Comparison of ENCODE assay signal across 9 cellular contexts in the genomic region with DNA sequence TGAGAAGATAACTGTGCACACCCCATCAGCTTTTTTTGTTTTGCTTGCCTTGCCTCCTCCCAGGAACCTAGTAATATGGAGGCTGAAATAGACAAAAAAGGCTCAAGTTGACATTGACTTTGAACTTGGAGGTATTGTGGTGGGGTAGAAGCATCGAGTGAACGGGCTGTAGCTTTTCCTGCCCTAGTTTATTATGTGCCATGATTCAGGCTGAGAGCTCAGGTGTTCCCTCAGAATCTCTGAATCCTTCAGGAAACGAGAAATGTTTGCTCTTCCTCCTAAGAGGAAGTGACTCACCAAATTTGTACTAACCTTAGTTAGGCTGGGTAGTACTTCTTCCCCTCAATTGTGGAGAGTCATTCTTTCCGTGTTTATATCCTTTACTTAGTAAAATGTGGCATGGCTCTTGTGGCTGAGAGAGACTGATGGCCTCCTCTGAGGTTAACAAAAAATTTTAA.
DNase-seq lines count a peak whose midpoint lies in the region; ATAC-seq and TF ChIP-seq lines count a peak whose summit lies in the region.
"Had no signal": no experiment of that assay in that cellular context is flagged by ENCODE, and none has a peak within 500 bp of the region (broad histone marks: within the 10 kb centered on the region; RNA-seq: fewer than 3 reads in every experiment).

No MANE protein-coding gene starts in this region.

- H3K27ac ChIP-seq in Peyer's patch, result peak overlapping the region in 3 of 4 donors; percentile 53 to 72 (median 61)
- peak overlapping the region in 7 of 8 donors; percentile 22 to 75 (median 58) for H3K27ac ChIP-seq in spleen

- no peaks in the 10 kb centered on the region for H3K36me3 Mint-ChIP-seq in activated CD4-positive, alpha-beta T cell treated with anti-CD3 and anti-CD28 coated beads, Interleukin-2, amount 10 ng/mL, durations not matched to agents 24 days and 14 days (ENCODE audit: low read depth)

- no peaks in the 10 kb centered on the region for H3K36me3 ChIP-seq in Peyer's patch
- H3K36me3 ChIP-seq in spleen, result no peaks in the 10 kb centered on the region

- intact Hi-C loops in activated CD4-positive, alpha-beta T cell treated with anti-CD3 and anti-CD28 coated beads, Interleukin-2, amount 10 ng/mL, durations not matched to agents 24 days and 14 days (cut with micrococcal nuclease), result loop anchor here (1.0 kb wide), 2 partner anchors 10 to 237 kb away; no protein-coding TSS in a partner anchor
- intact Hi-C loops in spleen (cut with DNase I; ENCODE audit: low total_unique reads), result no loop called here

- H3K27ac Mint-ChIP-seq in activated CD4-positive, alpha-beta T cell treated with anti-CD3 and anti-CD28 coated beads, Interleukin-2, amount 10 ng/mL, durations not matched to agents 24 days and 14 days, result peak overlapping the region; percentile 27
- H3K27ac Mint-ChIP-seq: B cell had no signal

- H3K4me1 ChIP-seq in Peyer's patch (peaks cover 0 to 10% (median 0%) of the 10 kb centered on the region in 4 donors), spleen (peaks cover 0 to 23% (median 10%) of the 10 kb centered on the region in 6 donors)

- H3K9me3 ChIP-seq in Peyer's patch (no peaks in the 10 kb centered on the region), spleen (no peaks in the 10 kb centered on the region)

- peaks cover 23% of the 10 kb centered on the region for H3K27me3 Mint-ChIP-seq in activated CD4-positive, alpha-beta T cell treated with anti-CD3 and anti-CD28 coated beads, Interleukin-2, amount 10 ng/mL, durations not matched to agents 24 days and 14 days

- TF ChIP-seq CTCF in Peyer's patch (IDR thresholded peaks at IDR 0.05) (no peak), spleen (IDR thresholded peaks at IDR 0.05 in 8 of 11, conservative IDR thresholded peaks at IDR 0.05 in 3 of 11) (no peak)

- WGBS in spleen, 5 donors, result 11 to 15% (median 13%) methylated on average over 4 of the region's 4 CpGs

- TF ChIP-seq POLR2A in Peyer's patch (IDR thresholded peaks at IDR 0.05) (no peak), spleen (IDR thresholded peaks at IDR 0.05) (no peak)

- H3K27me3 ChIP-seq in Peyer's patch, result no peaks in the 10 kb centered on the region
- no peaks in the 10 kb centered on the region for H3K27me3 ChIP-seq in spleen (replicated peaks in 1 of 7)

- no peak overlapping the region for H3K4me3 ChIP-seq in Peyer's patch
- peak overlapping the region in 1 of 8 donors; percentile 25 for H3K4me3 ChIP-seq in spleen

- peaks cover 10% of the 10 kb centered on the region for H3K4me1 Mint-ChIP-seq in activated CD4-positive, alpha-beta T cell treated with anti-CD3 and anti-CD28 coated beads, Interleukin-2, amount 10 ng/mL, durations not matched to agents 24 days and 14 days
- H3K4me1 Mint-ChIP-seq: B cell had no signal

- H3K4me3 Mint-ChIP-seq in activated CD4-positive, alpha-beta T cell treated with anti-CD3 and anti-CD28 coated beads, Interleukin-2, amount 10 ng/mL, durations not matched to agents 24 days and 14 days, result no peak overlapping the region
- H3K4me3 Mint-ChIP-seq: B cell had no signal

- DNase-seq in activated CD4-positive, alpha-beta T cell treated with anti-CD3 and anti-CD28 coated beads, Interleukin-2, amount 10 ng/mL, durations not matched to agents 24 days and 14 days, result peak; percentile 58
- no peak for DNase-seq in activated CD4-positive, alpha-beta T cell treated with anti-CD3 and anti-CD28 coated beads for 4 hours
- DNase-seq in Peyer's patch (no peak), fibroblast of gingiva (ENCODE audit: low read depth) (peak; percentile 76), spleen (no peak), mucosa of gallbladder (ENCODE audit: low spot score) (no peak)

- ATAC-seq in GM18858 (IDR thresholded peaks at IDR 0.05; ENCODE audit: unreplicated experiment) (no peak), GM21447 (IDR thresholded peaks at IDR 0.05; ENCODE audit: unreplicated experiment) (no peak)

- no peaks in the 10 kb centered on the region for H3K9me3 Mint-ChIP-seq in activated CD4-positive, alpha-beta T cell treated with anti-CD3 and anti-CD28 coated beads, Interleukin-2, amount 10 ng/mL, durations not matched to agents 24 days and 14 days

Comparison
In these comparisons a context has a peak if more than half of its experiments do, and no peak if none do; other contexts are left out.
1. DNase-seq: peak in activated CD4-positive, alpha-beta T cell treated with anti-CD3 and anti-CD28 coated beads, Interleukin-2, amount 10 ng/mL, durations not matched to agents 24 days and 14 days (single experiment) and fibroblast of gingiva (single experiment); none in activated CD4-positive, alpha-beta T cell treated with anti-CD3 and anti-CD28 coated beads for 4 hours (0 of 2), Peyer's patch (0 of 3), spleen (single experiment) and mucosa of gallbladder (single experiment).